ENCODE assay signal across 1 cellular context in the genomic region with DNA sequence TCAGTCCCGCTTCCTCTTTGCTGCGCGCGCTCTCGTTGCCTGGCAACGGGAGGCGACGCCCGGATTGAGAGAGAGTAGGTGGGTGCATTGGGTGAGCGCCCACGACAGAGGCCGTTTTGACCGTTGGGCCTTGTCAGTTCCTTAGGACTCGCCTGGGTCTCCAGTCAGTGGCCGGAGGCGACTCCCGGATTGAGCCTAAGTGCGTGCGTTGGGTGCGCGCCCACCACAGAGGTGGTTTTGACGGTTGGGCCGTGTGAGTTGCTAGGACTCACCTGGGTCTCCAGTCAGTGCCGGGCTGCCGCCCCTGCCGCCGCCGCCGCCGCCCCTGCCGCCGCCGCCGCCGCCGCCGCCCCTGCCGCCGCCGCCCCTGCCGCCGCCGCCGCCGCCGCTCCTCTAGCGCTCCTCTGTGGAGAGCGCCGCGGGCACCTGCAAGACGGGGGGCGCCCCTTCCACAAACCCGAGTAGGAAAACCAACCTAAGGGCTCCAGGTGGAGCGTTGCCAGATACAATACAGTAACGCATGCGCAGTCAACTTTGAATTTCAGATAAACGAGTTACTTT.
TF ChIP-seq lines count a peak whose summit lies in the region.

No MANE protein-coding gene starts in this region.

TF ChIP-seq in WTC11, 78 proteins besides CTCF, POLR2A, EP300 and RAD21 (continued from another document):
- no peak for TF ChIP-seq RELA (CRISPR knock-in tag; IDR thresholded peaks at IDR 0.05; ENCODE audit: borderline replicate concordance)
